Comparison of ENCODE assay signal across 8 cellular contexts in the genomic region with DNA sequence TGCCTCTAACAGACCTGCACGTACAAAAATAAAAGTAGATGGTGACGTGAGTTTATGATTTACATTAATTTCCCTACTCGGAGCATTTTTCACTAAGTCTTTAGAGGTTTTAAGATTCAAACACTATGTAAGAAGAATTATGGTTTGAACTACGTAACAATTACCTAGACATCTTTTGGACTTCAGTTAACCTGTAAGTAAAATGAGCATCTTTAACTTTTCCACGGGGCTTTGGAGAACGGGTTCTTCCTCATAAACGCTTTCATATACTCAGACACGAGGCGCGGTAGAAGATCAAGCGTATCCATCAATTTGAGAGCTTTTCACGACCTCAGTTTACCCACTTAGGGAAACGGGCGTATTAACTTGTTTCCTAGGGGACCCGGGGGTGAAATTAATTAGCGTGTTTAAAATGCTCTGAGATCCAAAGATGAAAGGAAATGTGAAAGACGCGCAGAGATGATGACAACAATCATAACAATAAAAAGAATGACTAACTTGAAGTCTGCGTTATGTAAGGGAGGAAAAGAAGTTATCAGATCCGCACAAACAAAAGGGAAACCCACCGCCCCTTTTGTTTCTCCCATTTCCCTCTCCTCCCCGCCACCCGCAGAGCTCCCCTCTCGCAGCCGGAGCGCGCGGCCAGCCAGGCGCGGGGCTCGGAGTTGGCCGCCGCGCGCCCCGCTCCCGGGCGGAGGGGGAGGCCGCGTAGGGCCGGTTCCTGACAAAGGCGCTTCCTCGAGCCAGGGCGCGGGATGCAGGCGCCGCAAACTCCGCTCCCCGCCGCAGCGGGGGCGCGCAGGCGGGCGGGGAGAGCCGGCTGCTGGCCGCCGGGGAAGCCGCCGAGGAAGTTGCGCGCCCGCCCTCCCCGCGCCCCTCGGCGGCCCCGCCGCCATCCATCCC. TPM values are rescaled to one million over a fixed set of nuclear protein-coding genes. Genes with fewer than 3 reads are reported as not detected.
DNase-seq lines count a peak whose midpoint lies in the region; ATAC-seq and TF ChIP-seq lines count a peak whose summit lies in the region.

No MANE protein-coding gene starts in this region.

- DNase-seq in HuH-7.5 (ENCODE audit: low spot score) = peak; percentile 20
- DNase-seq in mammary epithelial cell = peak; percentile 54
- DNase-seq in iris pigment epithelial cell (ENCODE audit: low read depth) = peak; percentile 53
- DNase-seq in spleen = no peak
- DNase-seq in foreskin melanocyte = no peak

- H3K36me3 ChIP-seq in DOHH2 (ENCODE audit: control insufficient read depth, low read length) (peaks cover 78% of the 10 kb centered on the region), mammary epithelial cell (ENCODE audit: insufficient read depth, low read length) (no peaks in the 10 kb centered on the region), spleen (peaks cover 0 to 11% (median 0%) of the 10 kb centered on the region in 6 donors)

- H3K27me3 ChIP-seq in DOHH2 (ENCODE audit: control insufficient read depth, low read length) = no peaks in the 10 kb centered on the region
- H3K27me3 ChIP-seq in mammary epithelial cell (ENCODE audit: insufficient read depth, low read length) = no peaks in the 10 kb centered on the region
- H3K27me3 ChIP-seq in spleen (replicated peaks in 1 of 7) = no peaks in the 10 kb centered on the region

- H3K4me1 ChIP-seq in DOHH2 (ENCODE audit: control insufficient read depth, low read length) (peaks cover 65% of the 10 kb centered on the region), mammary epithelial cell (ENCODE audit: insufficient read depth, low read length) (peaks cover 12% of the 10 kb centered on the region), spleen (peaks cover 23 to 58% (median 45%) of the 10 kb centered on the region in 6 donors)

- H3K27ac ChIP-seq in DOHH2 (ENCODE audit: low read depth, low read length) = peak overlapping the region; percentile 92
- H3K27ac ChIP-seq in mammary epithelial cell (ENCODE audit: insufficient read depth, low read depth, low read length) = peak overlapping the region; percentile 94
- peak overlapping the region; percentile 97 to 100 (median 98) for H3K27ac ChIP-seq in spleen

- H4K20me1 ChIP-seq in DOHH2 (ENCODE audit: control insufficient read depth, insufficient read depth, low read depth, low read length) = peaks cover 32% of the 10 kb centered on the region
- H4K20me1 ChIP-seq in mammary epithelial cell (ENCODE audit: insufficient read depth, low read length) = no peaks in the 10 kb centered on the region

- 2% methylated on average over 25 of the region's 69 CpGs for WGBS in mammary epithelial cell (ENCODE audit: low coverage, missing lambda C conversion rate)
- 0 to 1% (median 1%) methylated on average over 41 to 69 of the region's 69 CpGs for WGBS in spleen, 5 donors

- H3K4me3 ChIP-seq in DOHH2 (ENCODE audit: low read length) = peak overlapping the region; percentile 96
- H3K4me3 ChIP-seq in mammary epithelial cell (replicated peaks in 1 of 3; ENCODE audit: insufficient read depth in 1 of 3, low read depth in 2 of 3, low read length in 3 of 3) = peak overlapping the region; percentile 92 to 96 (median 94)
- H3K4me3 ChIP-seq in spleen = peak overlapping the region; percentile 64 to 88 (median 80)

- H3K4me2 ChIP-seq in DOHH2 (ENCODE audit: low read length) = peak overlapping the region; percentile 90
- peak overlapping the region; percentile 88 for H3K4me2 ChIP-seq in mammary epithelial cell (ENCODE audit: insufficient read depth, low read depth, low read length)

- intact Hi-C loops in mammary epithelial cell (cut with micrococcal nuclease) (loop anchor here (1.0 to 5.0 kb wide), 6 partner anchors 68 to 184 kb away; no protein-coding TSS in a partner anchor), spleen (cut with DNase I; ENCODE audit: low total_unique reads) (loop anchor here (5.0 kb wide), 1 partner anchor 91 kb away; no protein-coding TSS in a partner anchor)

- H2AFZ ChIP-seq in mammary epithelial cell (ENCODE audit: low read depth, low read length) = peak overlapping the region; percentile 71

- TF ChIP-seq POLR2A in spleen (IDR thresholded peaks at IDR 0.05) = no peak

- CTCF ChIA-PET in mammary epithelial cell (lab: Charles Lee; ENCODE audit: low non-redundant PET) = no interaction called here

- in situ Hi-C loops in mammary epithelial cell (cut with MboI; ENCODE audit: low sequenced_read_pairs in 2 of 2) = no loop called here

- BruUV-seq in mammary epithelial cell (replicated peaks; lab: Mats Ljungman, UMichigan) = TSS peak; percentile 50

- no peaks in the 10 kb centered on the region for H3K9me3 ChIP-seq in DOHH2 (ENCODE audit: control insufficient read depth, insufficient read depth, low read length)
- no peaks in the 10 kb centered on the region for H3K9me3 ChIP-seq in mammary epithelial cell (replicated peaks; ENCODE audit: insufficient read depth, low read length)
- no peaks in the 10 kb centered on the region for H3K9me3 ChIP-seq in spleen

- ATAC-seq in GM21526 (IDR thresholded peaks at IDR 0.05; ENCODE audit: low FRiP score, unreplicated experiment) (peak; percentile 12), SK-N-SH treated with all-trans-retinoic acid at 6 μM for 48 hours (peak; percentile 25; the same call in 2 of the 3 replicates)

- peaks cover 3% of the 10 kb centered on the region; the same call in 1 of the 2 replicates for H3F3A ChIP-seq in DOHH2 (ENCODE audit: control insufficient read depth, insufficient read depth)

- dilution Hi-C loops in mammary epithelial cell (cut with HindIII; ENCODE audit: low sequenced_read_pairs) = no loop called here

- peak overlapping the region; percentile 98 for H3K9ac ChIP-seq in mammary epithelial cell (ENCODE audit: insufficient read depth, low read length)

- TF ChIP-seq CTCF in DOHH2 (IDR thresholded peaks at IDR 0.05; ENCODE audit: low read depth, low read length, poor library complexity, severe bottlenecking) = no peak
- TF ChIP-seq CTCF in mammary epithelial cell (conservative IDR thresholded peaks at IDR 0.05 in 1 of 2, IDR thresholded peaks at IDR 0.05 in 1 of 2; ENCODE audit: extremely low read depth in 1 of 2, insufficient read depth in 1 of 2, low read depth in 1 of 2, low read length in 2 of 2) = no peak
- no peak for TF ChIP-seq CTCF in spleen (IDR thresholded peaks at IDR 0.05 in 8 of 11, conservative IDR thresholded peaks at IDR 0.05 in 3 of 11)

- H3K9me2 ChIP-seq in DOHH2 (replicated peaks; ENCODE audit: control insufficient read depth, low read length) = no peaks in the 10 kb centered on the region

- peaks cover 88% of the 10 kb centered on the region for H3K79me2 ChIP-seq in DOHH2 (ENCODE audit: control insufficient read depth, low read length)
- peaks cover 58% of the 10 kb centered on the region for H3K79me2 ChIP-seq in mammary epithelial cell (ENCODE audit: insufficient read depth, low read length)

TF ChIP-seq in SK-N-SH treated with all-trans-retinoic acid at 6 μM for 48 hours, 23 proteins besides CTCF, POLR2A, EP300 and RAD21:
- TF ChIP-seq, protein P1, sequence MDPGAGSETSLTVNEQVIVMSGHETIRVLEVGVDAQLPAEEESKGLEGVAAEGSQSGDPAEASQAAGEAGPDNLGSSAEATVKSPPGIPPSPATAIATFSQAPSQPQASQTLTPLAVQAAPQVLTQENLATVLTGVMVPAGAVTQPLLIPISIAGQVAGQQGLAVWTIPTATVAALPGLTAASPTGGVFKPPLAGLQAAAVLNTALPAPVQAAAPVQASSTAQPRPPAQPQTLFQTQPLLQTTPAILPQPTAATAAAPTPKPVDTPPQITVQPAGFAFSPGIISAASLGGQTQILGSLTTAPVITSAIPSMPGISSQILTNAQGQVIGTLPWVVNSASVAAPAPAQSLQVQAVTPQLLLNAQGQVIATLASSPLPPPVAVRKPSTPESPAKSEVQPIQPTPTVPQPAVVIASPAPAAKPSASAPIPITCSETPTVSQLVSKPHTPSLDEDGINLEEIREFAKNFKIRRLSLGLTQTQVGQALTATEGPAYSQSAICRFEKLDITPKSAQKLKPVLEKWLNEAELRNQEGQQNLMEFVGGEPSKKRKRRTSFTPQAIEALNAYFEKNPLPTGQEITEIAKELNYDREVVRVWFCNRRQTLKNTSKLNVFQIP (CRISPR knock-in tag; IDR thresholded peaks at IDR 0.05; ENCODE audit: borderline replicate concordance, low read depth) = 0 out of 2 replicates have a peak, but pooled peaks have one; percentile 44
- no peak for TF ChIP-seq ZC3H10 (CRISPR knock-in tag; IDR thresholded peaks at IDR 0.05)

RNA-seq across cellular contexts. Expression of a gene that starts 0.8 kb away (rescaled TPM):
- total RNA-seq in mammary epithelial cell = 10 to 100 TPM; 18.9 to 26.7 TPM
- polyA plus RNA-seq in mammary epithelial cell = 8.3 TPM
- 13.1 TPM for polyA minus RNA-seq in mammary epithelial cell
- 10 to 100 TPM; 52.5 to 70.1 (median 59.3) TPM for total RNA-seq in spleen
- 10 to 100 TPM; 14.5 to 17.2 (median 16.0) TPM for polyA plus RNA-seq in spleen

Comparison
In these comparisons a context has a peak if more than half of its experiments do, and no peak if none do; other contexts are left out.
1. DNase-seq: peak in HuH-7.5 (single experiment), mammary epithelial cell (single experiment) and iris pigment epithelial cell (single experiment); none in spleen (single experiment) and foreskin melanocyte (single experiment).
2. Peak in every context shown above with its lines, with median percentiles within 50 percentile points of each other: H3K27ac ChIP-seq and H3K4me3 ChIP-seq.